8 cellular contexts compared by ENCODE assay signal in genomic region chr4:76950052-76950845, GRCh38. TPM values are rescaled to one million over a fixed set of nuclear protein-coding genes. Genes with fewer than 3 reads are reported as not detected.
DNase-seq lines count a peak whose midpoint lies in the region; ATAC-seq and TF ChIP-seq lines count a peak whose summit lies in the region.

No MANE protein-coding gene starts in this region.

- H3K4me1 ChIP-seq in gastroesophageal sphincter, result peaks cover 0 to 54% (median 18%) of the 10 kb centered on the region in 3 donors
- peaks cover 30% of the 10 kb centered on the region in 2 experiments for H3K4me1 ChIP-seq in neutrophil (ENCODE audit: control insufficient read depth in 1 of 2, insufficient read depth in 1 of 2, low read depth in 1 of 2, low read length in 1 of 2)
- peaks cover 8 to 46% (median 22%) of the 10 kb centered on the region in 4 donors for H3K4me1 ChIP-seq in transverse colon

- intact Hi-C loops in transverse colon (cut with DNase I; ENCODE audit: low total_unique reads), result loop anchor here (10.0 kb wide), 1 partner anchor 205 kb away; the partner anchor contains the start of gene CCNG2

- no peaks in the 10 kb centered on the region for H3K36me3 ChIP-seq in gastroesophageal sphincter
- no peaks in the 10 kb centered on the region for H3K36me3 ChIP-seq in neutrophil
- no peaks in the 10 kb centered on the region for H3K36me3 ChIP-seq in transverse colon

- TF ChIP-seq POLR2A in GM18505 (IDR thresholded peaks at IDR 0.05; ENCODE audit: borderline replicate concordance, extremely low read depth, insufficient read depth, insufficient read length) (no peak), gastroesophageal sphincter (IDR thresholded peaks at IDR 0.05) (no peak), transverse colon (IDR thresholded peaks at IDR 0.05) (no peak)

- no peak for TF ChIP-seq CTCF in gastroesophageal sphincter (IDR thresholded peaks at IDR 0.05)
- no peak for TF ChIP-seq CTCF in neutrophil (IDR thresholded peaks at IDR 0.05)
- no peak for TF ChIP-seq CTCF in transverse colon (IDR thresholded peaks at IDR 0.05)

- TF ChIP-seq EP300 in gastroesophageal sphincter (IDR thresholded peaks at IDR 0.05) (no peak), transverse colon (IDR thresholded peaks at IDR 0.05; ENCODE audit: low read depth) (no peak)

- ATAC-seq in GM18505 (IDR thresholded peaks at IDR 0.05; ENCODE audit: unreplicated experiment), result peak; percentile 25
- ATAC-seq in HG03039 (IDR thresholded peaks at IDR 0.05; ENCODE audit: unreplicated experiment), result peak; percentile 28
- peak; percentile 14 for ATAC-seq in gastroesophageal sphincter

- DNase-seq in 8988T (peak; percentile 10), RPMI7951 (ENCODE audit: low read depth) (peak; percentile 77), transverse colon (peak; percentile 85)
- DNase-seq in activated gamma-delta T cell treated with anti-CD3 and anti-CD28 coated beads, Interleukin-2, amount 50 U/mL, for 16 hours (ENCODE audit: low read depth), result peak; percentile 30

- H3K27ac ChIP-seq in gastroesophageal sphincter, result peak overlapping the region; percentile 35 to 95 (median 89)
- no peak overlapping the region for H3K27ac ChIP-seq in neutrophil
- H3K27ac ChIP-seq in transverse colon, result peak overlapping the region; percentile 90 to 97 (median 94)

- H3K9me3 ChIP-seq in gastroesophageal sphincter, result no peaks in the 10 kb centered on the region
- H3K9me3 ChIP-seq in neutrophil, result no peaks in the 10 kb centered on the region
- no peaks in the 10 kb centered on the region for H3K9me3 ChIP-seq in transverse colon

- H3K27me3 ChIP-seq in gastroesophageal sphincter, result no peaks in the 10 kb centered on the region
- H3K27me3 ChIP-seq in neutrophil, result peaks cover 68% of the 10 kb centered on the region
- no peaks in the 10 kb centered on the region for H3K27me3 ChIP-seq in transverse colon

- in situ Hi-C loops in transverse colon (cut with MboI; ENCODE audit: low pct_ligation_motif_present in 1 of 4, low pct_unique_long_range_greater_than_20kb in 1 of 4, low sequenced_read_pairs in 3 of 4), result no loop called here

- H3K4me3 ChIP-seq in gastroesophageal sphincter, result peak overlapping the region; percentile 58 to 77
- H3K4me3 ChIP-seq in neutrophil (ENCODE audit: low read depth in 1 of 2, low read length in 1 of 2), result peak overlapping the region; percentile 51 to 71
- H3K4me3 ChIP-seq in transverse colon, result peak overlapping the region; percentile 64 to 91 (median 71)

- 0 to 1% methylated on average over 8 to 23 of the region's 64 CpGs for WGBS in gastroesophageal sphincter (ENCODE audit: low coverage in 1 of 2), 2 donors
- WGBS in transverse colon (ENCODE audit: low coverage in 1 of 2), 2 donors, result 0% methylated on average over 16 to 64 of the region's 64 CpGs

RNA-seq across cellular contexts. Expression of gene SEPTIN11, which starts 0.7 kb away (rescaled TPM):
- 90.5 and 95.3 TPM in 2 replicates for total RNA-seq in RPMI7951 (2014; rRNA removed; shearing (Covaris generic))
- 100 to 1,000 TPM in 2 of 4 donors, 10 to 100 TPM in 2; 65.1 to 192 (median 97.8) TPM for total RNA-seq in gastroesophageal sphincter
- 100 to 1,000 TPM in 1 of 4 donors, 10 to 100 TPM in 3; 48.6 to 127 (median 78.8) TPM for total RNA-seq in transverse colon

RNA-seq across cellular contexts. Expression of gene SOWAHB, which starts 52.3 kb away (rescaled TPM):
- total RNA-seq in RPMI7951 (2014; rRNA removed; shearing (Covaris generic)), result not detected in 2 replicates
- total RNA-seq in gastroesophageal sphincter (1 to 10 TPM in 1 of 4 donors, under 1 TPM in 1, not detected in 2; 0.62 to 1.8 TPM), transverse colon (10 to 100 TPM; 19.3 to 63.2 (median 33.1) TPM)

Comparison
In these comparisons a context has a peak if more than half of its experiments do, and no peak if none do; other contexts are left out.
1. DNase-seq: peak in every context shown above with its lines; median percentile 85 in transverse colon; 77 in RPMI7951; 30 in activated gamma-delta T cell treated with anti-CD3 and anti-CD28 coated beads, Interleukin-2, amount 50 U/mL, for 16 hours; 10 in 8988T.
2. RNA of gene SOWAHB, which starts 52.3 kb away (total RNA-seq): 19.3 to 63.2 TPM in transverse colon; 0.62 to 1.8 TPM in gastroesophageal sphincter and not detected in RPMI7951; every median in the first group is over 4 times any median in the second.
3. Peak in every context shown above with its lines, with median percentiles within 50 percentile points of each other: ATAC-seq and H3K4me3 ChIP-seq.